1 cellular context compared by ENCODE assay signal in the genomic region with DNA sequence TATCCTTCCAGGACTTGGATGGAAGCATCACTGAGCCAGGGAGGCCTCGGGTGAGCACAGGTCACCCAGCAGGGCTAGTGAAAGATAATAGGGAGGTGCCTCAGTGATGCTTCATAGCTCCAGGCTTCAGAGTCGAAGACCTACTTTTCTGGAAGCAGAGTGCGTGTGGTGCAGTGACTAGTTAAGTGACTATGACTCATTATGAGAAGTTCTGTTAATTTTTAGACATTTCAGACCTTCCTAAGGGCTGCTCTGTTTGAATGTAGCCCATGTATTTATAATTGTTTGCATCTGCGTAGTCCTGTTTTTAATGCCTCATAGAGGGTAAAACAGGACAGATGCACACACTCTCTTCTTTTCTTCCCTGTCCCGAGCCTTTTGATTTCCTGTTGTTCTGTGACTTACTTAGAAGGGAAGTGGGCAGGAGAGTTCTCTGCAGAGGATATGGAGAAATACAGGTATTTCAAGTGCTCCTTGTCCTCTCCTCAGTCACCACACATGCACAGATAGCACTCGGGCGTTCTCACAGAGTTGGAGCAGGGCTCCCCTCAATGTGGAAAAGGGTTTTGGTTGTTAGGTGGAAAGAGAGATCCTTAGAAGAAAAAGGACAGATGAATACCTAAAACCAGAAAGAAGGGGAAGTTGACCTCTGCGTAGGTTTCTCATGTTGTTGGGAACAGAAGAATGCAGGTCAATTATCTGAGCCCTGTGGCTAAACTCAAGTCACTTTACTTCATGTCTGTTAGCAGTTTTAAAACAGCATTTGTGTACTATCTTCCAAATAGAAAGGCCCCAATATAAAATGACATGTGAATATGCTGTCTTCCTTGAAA.
A peak's percentile ranks its signal among the peaks of the same experiment; 100 is the strongest.
TF ChIP-seq lines count a peak whose summit lies in the region.

No MANE protein-coding gene starts in this region.

TF ChIP-seq in GM12878, 131 proteins besides CTCF, POLR2A, EP300 and RAD21 (continued from another document):
- TF ChIP-seq REST (IDR thresholded peaks at IDR 0.05; ENCODE audit: low read depth, low read length): no peak
- no peak for TF ChIP-seq FOS (IDR thresholded peaks at IDR 0.05; ENCODE audit: borderline replicate concordance, extremely low read depth, insufficient read length)
- TF ChIP-seq CUX1 (IDR thresholded peaks at IDR 0.05; ENCODE audit: insufficient replicate concordance, low read depth, low read length): peak; percentile 63
- no peak for TF ChIP-seq HCFC1 (IDR thresholded peaks at IDR 0.05; ENCODE audit: low read length)
- TF ChIP-seq FOXK2 (IDR thresholded peaks at IDR 0.05): no peak
- no peak for TF ChIP-seq PAX8 (IDR thresholded peaks at IDR 0.05)
- TF ChIP-seq DPF2 (IDR thresholded peaks at IDR 0.05): peak; percentile 89
- TF ChIP-seq SUZ12 (IDR thresholded peaks at IDR 0.05; ENCODE audit: unreplicated experiment): no peak
- TF ChIP-seq, protein P1, sequence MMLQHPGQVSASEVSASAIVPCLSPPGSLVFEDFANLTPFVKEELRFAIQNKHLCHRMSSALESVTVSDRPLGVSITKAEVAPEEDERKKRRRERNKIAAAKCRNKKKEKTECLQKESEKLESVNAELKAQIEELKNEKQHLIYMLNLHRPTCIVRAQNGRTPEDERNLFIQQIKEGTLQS (IDR thresholded peaks at IDR 0.05; ENCODE audit: borderline replicate concordance, extremely low read depth, low read depth, low read length): no peak
- TF ChIP-seq, protein P2, sequence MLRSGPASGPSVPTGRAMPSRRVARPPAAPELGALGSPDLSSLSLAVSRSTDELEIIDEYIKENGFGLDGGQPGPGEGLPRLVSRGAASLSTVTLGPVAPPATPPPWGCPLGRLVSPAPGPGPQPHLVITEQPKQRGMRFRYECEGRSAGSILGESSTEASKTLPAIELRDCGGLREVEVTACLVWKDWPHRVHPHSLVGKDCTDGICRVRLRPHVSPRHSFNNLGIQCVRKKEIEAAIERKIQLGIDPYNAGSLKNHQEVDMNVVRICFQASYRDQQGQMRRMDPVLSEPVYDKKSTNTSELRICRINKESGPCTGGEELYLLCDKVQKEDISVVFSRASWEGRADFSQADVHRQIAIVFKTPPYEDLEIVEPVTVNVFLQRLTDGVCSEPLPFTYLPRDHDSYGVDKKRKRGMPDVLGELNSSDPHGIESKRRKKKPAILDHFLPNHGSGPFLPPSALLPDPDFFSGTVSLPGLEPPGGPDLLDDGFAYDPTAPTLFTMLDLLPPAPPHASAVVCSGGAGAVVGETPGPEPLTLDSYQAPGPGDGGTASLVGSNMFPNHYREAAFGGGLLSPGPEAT (IDR thresholded peaks at IDR 0.05; ENCODE audit: low read depth): peak; percentile 57; the same call in 1 of the 2 replicates
- peak; percentile 71 for TF ChIP-seq ATF7 (IDR thresholded peaks at IDR 0.05; ENCODE audit: low read depth)
- TF ChIP-seq ESRRA (IDR thresholded peaks at IDR 0.05; ENCODE audit: low read length): no peak
- 0 out of 2 replicates have a peak, but pooled peaks have one; percentile 79 for TF ChIP-seq MTA3 (IDR thresholded peaks at IDR 0.05; ENCODE audit: borderline replicate concordance, low read length)
- TF ChIP-seq CREB1 (IDR thresholded peaks at IDR 0.05; ENCODE audit: low read depth): peak; percentile 67
- TF ChIP-seq ZBED1 (IDR thresholded peaks at IDR 0.05; ENCODE audit: borderline replicate concordance): peak; percentile 52; the same call in 1 of the 2 replicates
- no peak for TF ChIP-seq MYB (IDR thresholded peaks at IDR 0.05; ENCODE audit: borderline replicate concordance, low read depth, low read length)
- TF ChIP-seq MYC (IDR thresholded peaks at IDR 0.05; ENCODE audit: insufficient read depth, insufficient read length, insufficient replicate concordance, low read length, severe bottlenecking): no peak
- peak; percentile 99 for TF ChIP-seq MLLT1 (IDR thresholded peaks at IDR 0.05)
- no peak for TF ChIP-seq NRF1 (conservative IDR thresholded peaks at IDR 0.05; ENCODE audit: low read depth, low read length)
- peak; percentile 13 to 53; a peak in 1 of 4 replicates for TF ChIP-seq BHLHE40 (IDR thresholded peaks at IDR 0.05; ENCODE audit: borderline replicate concordance in 1 of 2, low read depth in 2 of 2, low read length in 1 of 2)
- TF ChIP-seq CEBPB (IDR thresholded peaks at IDR 0.05; ENCODE audit: borderline replicate concordance in 1 of 2, low read depth in 2 of 2, low read length in 2 of 2): 0 out of 4 replicates have a peak, but pooled peaks of 1 of the 2 experiments have one; percentile 27
- no peak for TF ChIP-seq SIN3A (IDR thresholded peaks at IDR 0.05; ENCODE audit: low read depth, low read length)
- no peak for TF ChIP-seq CHD4 (IDR thresholded peaks at IDR 0.05)
- no peak for TF ChIP-seq CBX3 (IDR thresholded peaks at IDR 0.05; ENCODE audit: borderline replicate concordance, low read depth)
- peak; percentile 80; the same call in 1 of the 2 replicates for TF ChIP-seq PML (IDR thresholded peaks at IDR 0.05; ENCODE audit: low read length)
